8 cellular contexts compared by ENCODE assay signal in the genomic region with DNA sequence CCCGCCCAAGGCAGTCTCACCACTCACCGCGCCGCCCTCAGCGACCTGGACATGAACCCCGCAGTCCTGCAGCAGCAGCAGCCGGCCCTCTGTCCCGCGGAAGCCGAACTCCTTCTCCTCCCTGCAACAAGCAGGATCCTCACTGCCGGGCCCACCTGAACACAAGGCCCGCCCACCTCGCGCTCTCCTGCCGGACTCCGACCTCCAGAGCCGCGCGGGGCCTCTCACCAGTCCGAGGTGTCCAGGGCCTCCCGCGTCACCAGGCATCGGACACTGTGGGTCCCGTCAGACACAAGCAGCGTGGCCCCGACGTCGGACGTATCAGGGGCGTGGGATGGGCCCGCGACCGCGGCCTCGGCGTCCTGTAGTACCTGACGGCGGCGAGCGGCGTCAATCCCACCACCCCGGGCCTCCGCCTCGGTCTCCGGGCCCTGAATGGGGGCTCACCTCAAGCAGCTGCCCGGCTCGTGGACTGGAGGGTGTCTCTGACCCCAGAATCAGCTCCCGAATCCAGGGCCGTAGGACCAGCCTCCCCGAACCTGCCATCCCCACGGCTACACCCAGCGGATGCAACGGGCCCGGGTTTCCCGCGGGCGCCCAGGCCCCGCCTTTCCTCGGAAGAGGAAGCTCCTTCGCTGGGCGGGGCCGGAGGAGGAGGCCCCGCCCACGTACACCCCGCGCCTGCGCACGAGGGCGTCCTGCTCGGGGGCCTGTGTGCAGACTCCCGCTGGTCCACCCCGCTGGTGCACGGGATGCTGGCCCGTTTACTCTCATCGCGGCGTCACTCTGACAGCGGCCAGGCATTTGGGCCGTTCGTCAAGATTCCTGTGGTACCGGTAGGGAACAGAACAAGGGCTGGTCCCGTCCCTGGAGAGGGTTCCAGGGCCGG.
DNase-seq lines count a peak whose midpoint lies in the region; TF ChIP-seq lines count a peak whose summit lies in the region.

A gene (minus strand): TSS at position 586 of the 889 bp plus-strand sequence. CDS start 40 bp downstream, at position 546.

- CTCF ChIA-PET in GM10248 (lab: Yijun Ruan, JAX) = interaction anchor here (0.9 to 18.5 kb wide), 8 partner anchors 10 to 179 kb away, joined by 3 to 357 read pairs (median 19); a partner anchor contains a TSS
- CTCF ChIA-PET in HEK293T (lab: Yijun Ruan, JAX) = interaction anchor here (0.6 to 2.5 kb wide), 5 partner anchors 13 to 139 kb away, joined by 3 to 13 read pairs (median 4); a partner anchor contains a TSS

- DNase-seq in GM10248 (ENCODE audit: extremely low spot score) = peak; percentile 99
- peak; percentile 96 for DNase-seq in HEK293T (ENCODE audit: extremely low spot score)
- peak; percentile 88 for DNase-seq in MV-4-11 (lab: John Stamatoyannopoulos, UW)
- DNase-seq in SW 1271 (lab: John Stamatoyannopoulos, UW) = peak; percentile 75 to 79
- DNase-seq in activated naive CD8-positive, alpha-beta T cell treated with anti-CD3 and anti-CD28 coated beads, Interleukin-2, amount 50 U/mL, for 16 hours (ENCODE audit: low read depth, low spot score) = peak; percentile 78
- peak; percentile 75 to 97 (median 94) for DNase-seq in head of caudate nucleus
- DNase-seq in tibial artery = peak; percentile 89 to 94

- H3K4me2 ChIP-seq in parathyroid adenoma (ENCODE audit: low read length) = peak within 1 kb of the TSS; percentile 99

- H3K36me3 ChIP-seq in parathyroid adenoma (ENCODE audit: control insufficient read depth, insufficient read depth, low read length) (no peaks in the 10 kb centered on the region), tibial artery (peaks cover 0 to 53% (median 20%) of the 10 kb centered on the region in 3 donors)

- H3K4me1 ChIP-seq in parathyroid adenoma (peaks cover 5% of the 10 kb centered on the region), tibial artery (peaks cover 0 to 24% (median 21%) of the 10 kb centered on the region in 4 donors)

- no peaks in the 10 kb centered on the region for H3K27me3 ChIP-seq in parathyroid adenoma (ENCODE audit: control insufficient read depth, insufficient read depth, low read length)
- peaks cover 0 to 11% of the 10 kb centered on the region in 2 donors for H3K27me3 ChIP-seq in tibial artery

- no peaks in the 10 kb centered on the region for H3K79me2 ChIP-seq in parathyroid adenoma

- H3K9me3 ChIP-seq in parathyroid adenoma (ENCODE audit: control insufficient read depth, low read length) (no peaks in the 10 kb centered on the region), tibial artery (no peaks in the 10 kb centered on the region)

- peak within 1 kb of the TSS; percentile 98 for H3K4me3 ChIP-seq in parathyroid adenoma (ENCODE audit: low read depth, low read length)
- peak within 1 kb of the TSS; percentile 68 to 80 for H3K4me3 ChIP-seq in tibial artery

- intact Hi-C loops in head of caudate nucleus (cut with DNase I) (loop anchor here (2.0 kb wide), 1 partner anchor 97 kb away; a partner anchor contains a TSS), tibial artery (cut with DNase I; ENCODE audit: low total_unique reads) (no loop called here)

- H2AFZ ChIP-seq in parathyroid adenoma = peak within 1 kb of the TSS; percentile 96

- H3K27ac ChIP-seq in parathyroid adenoma = peak within 1 kb of the TSS; percentile 98
- peak within 1 kb of the TSS; percentile 91 to 97 for H3K27ac ChIP-seq in tibial artery

- peak within 1 kb of the TSS; percentile 74 for H3K9ac ChIP-seq in parathyroid adenoma

- TF ChIP-seq CTCF in GM10248 (IDR thresholded peaks at IDR 0.05; ENCODE audit: control extremely low read depth, extremely low read depth, low read depth, missing control alignments) (no peak), parathyroid adenoma (IDR thresholded peaks at IDR 0.05) (no peak), tibial artery (IDR thresholded peaks at IDR 0.05) (no peak)

- POLR2A ChIA-PET in GM10248 (lab: Yijun Ruan, JAX) = interaction anchor here (0.6 to 0.7 kb wide), 3 partner anchors 91 to 650 kb away, joined by 3 to 4 read pairs (median 3); no protein-coding TSS in a partner anchor
- POLR2A ChIA-PET in HEK293T (lab: Yijun Ruan, JAX) = interaction anchor here (0.6 to 2.3 kb wide), 31 partner anchors 9 to 414 kb away, joined by 3 to 19 read pairs (median 4); a partner anchor contains a TSS

TF ChIP-seq in HEK293T, 16 proteins besides CTCF, POLR2A, EP300 and RAD21:
- TF ChIP-seq FOXM1 (IDR thresholded peaks at IDR 0.05; ENCODE audit: borderline replicate concordance) = no peak
- TF ChIP-seq BHLHE40 (IDR thresholded peaks at IDR 0.05; ENCODE audit: borderline replicate concordance) = no peak
- TF ChIP-seq HDGF (IDR thresholded peaks at IDR 0.05; ENCODE audit: borderline replicate concordance) = no peak
- TF ChIP-seq ZNF384 (IDR thresholded peaks at IDR 0.05) = no peak
- TF ChIP-seq, protein P1, sequence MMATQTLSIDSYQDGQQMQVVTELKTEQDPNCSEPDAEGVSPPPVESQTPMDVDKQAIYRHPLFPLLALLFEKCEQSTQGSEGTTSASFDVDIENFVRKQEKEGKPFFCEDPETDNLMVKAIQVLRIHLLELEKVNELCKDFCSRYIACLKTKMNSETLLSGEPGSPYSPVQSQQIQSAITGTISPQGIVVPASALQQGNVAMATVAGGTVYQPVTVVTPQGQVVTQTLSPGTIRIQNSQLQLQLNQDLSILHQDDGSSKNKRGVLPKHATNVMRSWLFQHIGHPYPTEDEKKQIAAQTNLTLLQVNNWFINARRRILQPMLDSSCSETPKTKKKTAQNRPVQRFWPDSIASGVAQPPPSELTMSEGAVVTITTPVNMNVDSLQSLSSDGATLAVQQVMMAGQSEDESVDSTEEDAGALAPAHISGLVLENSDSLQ (IDR thresholded peaks at IDR 0.05) = no peak
- peak; percentile 57; the same call in 1 of the 2 replicates for TF ChIP-seq L3MBTL2 (conservative IDR thresholded peaks at IDR 0.05)
TF ChIP-seq in HEK293T: peak in this region for 1.

Comparison
In these comparisons a context has a peak if more than half of its experiments do, and no peak if none do; other contexts are left out.
1. Peak in every context shown above with its lines: DNase-seq, H3K4me3 ChIP-seq and H3K27ac ChIP-seq.